ENCODE assay signal across 26 cellular contexts in genomic region chr13:77437267-77437666, GRCh38.
"Had no signal": no experiment of that assay in that cellular context is flagged by ENCODE, and none has a peak within 500 bp of the region (broad histone marks: within the 10 kb centered on the region; RNA-seq: fewer than 3 reads in every experiment).

No MANE protein-coding gene starts in this region.

- H3K4me1 ChIP-seq: colonic mucosa, gastrocnemius medialis, left lung, neural progenitor cell, parathyroid adenoma, right atrium auricular region, stomach, testis, tibial artery, upper lobe of left lung had no signal

- H3K27me3 ChIP-seq: colonic mucosa, gastrocnemius medialis, left lung, neural progenitor cell, right atrium auricular region, stomach, testis, tibial artery, upper lobe of left lung had no signal

- H3K27ac ChIP-seq: colonic mucosa, epithelial cell of prostate, gastrocnemius medialis, left lung, neural progenitor cell, parathyroid adenoma, right atrium auricular region, stomach, testis, tibial artery, upper lobe of left lung had no signal

- DNase-seq: colonic mucosa; effector CD8-positive, alpha-beta T cell; endodermal cell; foreskin fibroblast; gastrocnemius medialis; head of caudate nucleus; kidney; left lung; mesendoderm; midbrain; naive thymus-derived CD4-positive, alpha-beta T cell; stimulated activated CD4-positive, alpha-beta T cell treated with anti-CD3 and anti-CD28 coated beads, Interleukin-2, amount 100 ng/mL, for 24 hours; stimulated activated CD4-positive, alpha-beta T cell treated with anti-CD3 and anti-CD28 coated beads, Interleukin-4, amount 100 ng/mL, for 24 hours; stimulated activated naive CD4-positive, alpha-beta T cell treated with Interleukin-2 at 50 U/mL for 16 hours; stomach; testis; tibial artery; upper lobe of left lung had no signal

- H3K36me3 ChIP-seq: colonic mucosa, gastrocnemius medialis, left lung, neural progenitor cell, right atrium auricular region, stomach, tibial artery, upper lobe of left lung had no signal

- H3K9me3 ChIP-seq: colonic mucosa, gastrocnemius medialis, left lung, right atrium auricular region, stomach, testis, tibial artery, upper lobe of left lung had no signal

- ATAC-seq: esophagus mucosa; gastrocnemius medialis; left lung; naive thymus-derived CD4-positive, alpha-beta T cell; sciatic nerve; stimulated activated effector memory CD8-positive, alpha-beta T cell treated with anti-CD3 and anti-CD28 coated beads, Interleukin-12 subunit alpha, Interleukin-12 subunit beta, amount 100 ng/mL, for 72 hours had no signal

- FAIRE-seq: kidney, urothelium cell line had no signal

- H3K4me3 ChIP-seq: colonic mucosa, gastrocnemius medialis, left lung, neural progenitor cell, right atrium auricular region, stomach, testis, tibial artery, upper lobe of left lung had no signal
